9 cellular contexts compared by ENCODE assay signal in the genomic region with DNA sequence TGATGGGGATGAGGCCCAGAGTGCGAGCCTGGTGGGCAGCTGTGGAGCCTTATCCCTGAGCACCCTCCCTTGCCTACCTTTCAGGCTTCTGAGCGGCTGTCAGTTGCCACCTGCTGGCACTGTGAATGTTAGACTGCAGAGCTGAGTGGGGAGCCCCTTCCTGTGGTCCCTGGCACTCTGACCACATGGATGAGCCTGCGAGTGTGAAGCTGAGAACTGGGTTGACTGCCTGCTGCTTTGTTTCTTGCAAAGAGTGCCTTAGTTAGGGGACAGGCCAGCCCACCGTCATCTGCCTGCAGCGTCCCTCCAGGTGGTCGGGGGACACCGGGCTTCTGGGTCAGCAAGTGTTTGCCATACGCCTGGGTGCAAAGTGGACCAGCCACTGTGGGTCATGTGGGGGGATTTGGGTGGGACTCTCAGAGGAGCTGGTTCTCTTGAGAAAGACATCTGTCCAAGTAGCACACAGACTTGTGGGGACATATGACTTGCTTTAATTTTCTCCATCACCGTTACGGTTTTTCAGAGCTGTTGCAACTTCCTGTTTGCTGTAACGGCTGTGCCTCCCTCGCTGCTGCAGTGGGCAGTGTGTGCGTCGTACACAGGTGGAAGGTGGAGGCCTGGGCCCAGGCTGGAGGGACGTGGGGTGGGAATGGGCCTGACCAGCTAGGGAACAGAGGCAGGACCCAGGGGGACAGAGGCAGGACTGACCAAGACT. TPM values are rescaled to one million over a fixed set of nuclear protein-coding genes. Genes with fewer than 3 reads are reported as not detected.
A peak's percentile ranks its signal among the peaks of the same experiment; 100 is the strongest.
DNase-seq lines count a peak whose midpoint lies in the region; ATAC-seq and TF ChIP-seq lines count a peak whose summit lies in the region.
"Had no signal": no experiment of that assay in that cellular context is flagged by ENCODE, and none has a peak within 500 bp of the region (broad histone marks: within the 10 kb centered on the region; RNA-seq: fewer than 3 reads in every experiment).

No MANE protein-coding gene starts in this region.

- H3K9me3 Mint-ChIP-seq in activated T-helper 1 cell treated with anti-CD3 and anti-CD28 coated beads, Interleukin-12 subunit alpha, Interleukin-12 subunit beta, Interleukin-2, Interleukin-4 antibody, amounts not matched to agents 30 ng/mL and 10 ng/mL and 1 ng/mL, durations not matched to agents 14 hours and 24 hours and 36 hours, result no peaks in the 10 kb centered on the region
- H3K9me3 Mint-ChIP-seq: neural crest cell had no signal

- TF ChIP-seq CTCF in GM10248 (IDR thresholded peaks at IDR 0.05; ENCODE audit: control extremely low read depth, extremely low read depth, low read depth, missing control alignments) (peak; percentile 25), lower leg skin (IDR thresholded peaks at IDR 0.05) (no peak)

- peak overlapping the region; percentile 81 for H3K27ac Mint-ChIP-seq in activated T-helper 1 cell treated with anti-CD3 and anti-CD28 coated beads, Interleukin-12 subunit alpha, Interleukin-12 subunit beta, Interleukin-2, Interleukin-4 antibody, amounts not matched to agents 30 ng/mL and 10 ng/mL and 1 ng/mL, durations not matched to agents 14 hours and 24 hours and 36 hours

- peaks cover 1% of the 10 kb centered on the region for H3K4me1 Mint-ChIP-seq in activated T-helper 1 cell treated with anti-CD3 and anti-CD28 coated beads, Interleukin-12 subunit alpha, Interleukin-12 subunit beta, Interleukin-2, Interleukin-4 antibody, amounts not matched to agents 30 ng/mL and 10 ng/mL and 1 ng/mL, durations not matched to agents 14 hours and 24 hours and 36 hours (ENCODE audit: low read depth)

- TF ChIP-seq POLR2A in lower leg skin (IDR thresholded peaks at IDR 0.05), result no peak

- ATAC-seq in GM19397 (IDR thresholded peaks at IDR 0.05; ENCODE audit: unreplicated experiment), result peak; percentile 70
- peak; percentile 70 for ATAC-seq in HG03432 (IDR thresholded peaks at IDR 0.05; ENCODE audit: unreplicated experiment)

- H3K4me3 Mint-ChIP-seq in activated T-helper 1 cell treated with anti-CD3 and anti-CD28 coated beads, Interleukin-12 subunit alpha, Interleukin-12 subunit beta, Interleukin-2, Interleukin-4 antibody, amounts not matched to agents 30 ng/mL and 10 ng/mL and 1 ng/mL, durations not matched to agents 14 hours and 24 hours and 36 hours, result peak overlapping the region; percentile 50
- H3K4me3 Mint-ChIP-seq: neural crest cell had no signal

- no peaks in the 10 kb centered on the region for H3K27me3 Mint-ChIP-seq in activated T-helper 1 cell treated with anti-CD3 and anti-CD28 coated beads, Interleukin-12 subunit alpha, Interleukin-12 subunit beta, Interleukin-2, Interleukin-4 antibody, amounts not matched to agents 30 ng/mL and 10 ng/mL and 1 ng/mL, durations not matched to agents 14 hours and 24 hours and 36 hours (ENCODE audit: insufficient read depth)

- DNase-seq in GM10248 (ENCODE audit: extremely low spot score), result peak; percentile 69
- no peak for DNase-seq in activated T-helper 1 cell treated with anti-CD3 and anti-CD28 coated beads, Interleukin-12 subunit alpha, Interleukin-12 subunit beta, Interleukin-2, Interleukin-4 antibody, amounts not matched to agents 30 ng/mL and 10 ng/mL and 1 ng/mL, durations not matched to agents 14 hours and 24 hours and 36 hours (ENCODE audit: low spot score)
- DNase-seq in dermis blood vessel endothelial cell, result no peak
- DNase-seq in dedifferentiated amniotic fluid mesenchymal stem cell (ENCODE audit: extremely low spot score), result no peak
- DNase-seq in lower leg skin (ENCODE audit: low spot score in 2 of 2), result no peak
- DNase-seq in H4 (ENCODE audit: low spot score), result no peak

- no peak overlapping the region for H3K4me3 ChIP-seq in lower leg skin (ENCODE audit: low read depth, poor library complexity, severe bottlenecking)

- POLR2A ChIA-PET in GM10248 (lab: Yijun Ruan, JAX), result interaction anchor here (0.9 to 1.4 kb wide), 2 partner anchors 12 to 20 kb away, joined by 3 to 6 read pairs; no protein-coding TSS in a partner anchor

- intact Hi-C loops in activated T-helper 1 cell treated with anti-CD3 and anti-CD28 coated beads, Interleukin-12 subunit alpha, Interleukin-12 subunit beta, Interleukin-2, Interleukin-4 antibody, amounts not matched to agents 30 ng/mL and 10 ng/mL and 1 ng/mL, durations not matched to agents 14 hours and 24 hours and 36 hours (cut with micrococcal nuclease), result loop anchor here (1.0 kb wide), 2 partner anchors 11 to 21 kb away; no protein-coding TSS in a partner anchor
- intact Hi-C loops in lower leg skin (cut with DNase I; ENCODE audit: low total_unique reads), result no loop called here

- no peaks in the 10 kb centered on the region for H3K36me3 Mint-ChIP-seq in activated T-helper 1 cell treated with anti-CD3 and anti-CD28 coated beads, Interleukin-12 subunit alpha, Interleukin-12 subunit beta, Interleukin-2, Interleukin-4 antibody, amounts not matched to agents 30 ng/mL and 10 ng/mL and 1 ng/mL, durations not matched to agents 14 hours and 24 hours and 36 hours (ENCODE audit: low read depth)

- 70 to 72% methylated on average over 14 of the region's 15 CpGs for WGBS in lower leg skin, 2 donors

- CTCF ChIA-PET in GM10248 (lab: Yijun Ruan, JAX), result interaction anchor here (0.9 to 2.8 kb wide), 3 partner anchors 11 to 25 kb away, joined by 3 to 18 read pairs (median 3); no protein-coding TSS in a partner anchor

RNA-seq across cellular contexts. Expression of a gene that starts 13.7 kb away (rescaled TPM):
- total RNA-seq in activated T-helper 1 cell treated with anti-CD3 and anti-CD28 coated beads, Interleukin-12 subunit alpha, Interleukin-12 subunit beta, Interleukin-2, Interleukin-4 antibody, amounts not matched to agents 30 ng/mL and 10 ng/mL and 1 ng/mL, durations not matched to agents 14 hours and 24 hours and 36 hours, result 11.1 and 13.4 TPM in 2 replicates
- total RNA-seq in dermis blood vessel endothelial cell, result 24.1 and 32.8 TPM in 2 replicates
- total RNA-seq in lower leg skin, result 10 to 100 TPM; 31.2 to 51.8 (median 41.5) TPM
- 15.8 and 21.0 TPM in 2 replicates for total RNA-seq in H4 (2014; rRNA removed; shearing (Covaris generic))
